In genomic region chr16:30356401-30357084, GRCh38 we compare ENCODE assay signal across 8 cellular contexts. TPM values are rescaled to one million over a fixed set of nuclear protein-coding genes. Genes with fewer than 3 reads are reported as not detected.
DNase-seq lines count a peak whose midpoint lies in the region; ATAC-seq and TF ChIP-seq lines count a peak whose summit lies in the region.

No MANE protein-coding gene starts in this region.

- no peak overlapping the region for H3K23ac ChIP-seq in mesenchymal stem cell (ENCODE audit: low read length in 2 of 2)

- no peak overlapping the region for H2BK15ac ChIP-seq in mesenchymal stem cell (ENCODE audit: low read depth, poor library complexity, severe bottlenecking)

- in situ Hi-C loops in astrocyte of the cerebellum (cut with HindIII; ENCODE audit: low sequenced_read_pairs): no loop called here

- peak overlapping the region; percentile 91 for H3K9ac ChIP-seq in mesenchymal stem cell (ENCODE audit: low read length)

- H3K4me3 ChIP-seq in HL-60 (replicated peaks; ENCODE audit: insufficient read depth, low read length) (peak overlapping the region; percentile 95), astrocyte of the cerebellum (ENCODE audit: low read depth, low read length) (peak overlapping the region; percentile 94), mesenchymal stem cell (ENCODE audit: insufficient read depth in 1 of 2, low read depth in 1 of 2, low read length in 2 of 2) (no peak overlapping the region)

- H2AK5ac ChIP-seq in mesenchymal stem cell (ENCODE audit: low read length, severe bottlenecking): peak overlapping the region; percentile 61

- no peak overlapping the region for H3K14ac ChIP-seq in mesenchymal stem cell (ENCODE audit: low read length in 2 of 2)

- H3K4me1 ChIP-seq in mesenchymal stem cell (ENCODE audit: control insufficient read depth, insufficient read depth, low read depth, low read length): peaks cover 38% of the 10 kb centered on the region

- no peak overlapping the region for H2BK12ac ChIP-seq in mesenchymal stem cell (ENCODE audit: low read length in 2 of 2)

- H2AFZ ChIP-seq in mesenchymal stem cell (ENCODE audit: low read depth, low read length): no peak overlapping the region

- H3K36me3 ChIP-seq in mesenchymal stem cell (ENCODE audit: control insufficient read depth in 1 of 2, insufficient read depth in 2 of 2, low read depth in 1 of 2, low read length in 2 of 2): peaks cover 60 to 73% of the 10 kb centered on the region in 2 experiments

- TF ChIP-seq CTCF in 22Rv1 (IDR thresholded peaks at IDR 0.05) (no peak), HL-60 (IDR thresholded peaks at IDR 0.05; ENCODE audit: insufficient read depth, low read length) (no peak), astrocyte of the cerebellum (IDR thresholded peaks at IDR 0.05; ENCODE audit: low read depth, low read length, missing control alignments) (no peak)

- H3K27me3 ChIP-seq in HL-60 (ENCODE audit: insufficient read depth, poor library complexity, severe bottlenecking) (no peaks in the 10 kb centered on the region), mesenchymal stem cell (ENCODE audit: control insufficient read depth in 1 of 2, insufficient read depth in 1 of 2, low read length in 2 of 2) (no peaks in the 10 kb centered on the region)

- no peak overlapping the region for H2BK120ac ChIP-seq in mesenchymal stem cell (ENCODE audit: low read depth, low read length)

- H4K8ac ChIP-seq in mesenchymal stem cell (ENCODE audit: low read length): peak overlapping the region; percentile 95

- peaks cover 50% of the 10 kb centered on the region for H3K79me1 ChIP-seq in mesenchymal stem cell (replicated peaks; ENCODE audit: low read length, poor library complexity, severe bottlenecking)

- ATAC-seq in HG03108 (IDR thresholded peaks at IDR 0.05; ENCODE audit: unreplicated experiment) (no peak), GM19395 (IDR thresholded peaks at IDR 0.05; ENCODE audit: unreplicated experiment) (no peak), GM18873 (IDR thresholded peaks at IDR 0.05; ENCODE audit: low FRiP score, unreplicated experiment) (no peak)

- DNase-seq in HL-60 (ENCODE audit: low read depth in 1 of 2, low spot score in 1 of 2) (no peak), astrocyte of the cerebellum (ENCODE audit: low read depth) (no peak), mesenchymal stem cell (no peak), cortex of kidney (lab: John Stamatoyannopoulos, UW) (no peak)

- no peaks in the 10 kb centered on the region for H3K9me3 ChIP-seq in mesenchymal stem cell (ENCODE audit: control insufficient read depth, low read length)

- H3K27ac ChIP-seq in 22Rv1: peak overlapping the region; percentile 92
- peak overlapping the region; percentile 94 for H3K27ac ChIP-seq in HL-60 (replicated peaks)
- peak overlapping the region; percentile 94 for H3K27ac ChIP-seq in mesenchymal stem cell (ENCODE audit: low read length, poor library complexity, severe bottlenecking)

- H2BK5ac ChIP-seq in mesenchymal stem cell (ENCODE audit: low read depth, low read length, poor library complexity, severe bottlenecking): no peak overlapping the region

- WGBS in mesenchymal stem cell: 94% methylated on average over 12 of the region's 12 CpGs

- H4K91ac ChIP-seq in mesenchymal stem cell (ENCODE audit: low read length): no peak overlapping the region

- no peak overlapping the region for H3K18ac ChIP-seq in mesenchymal stem cell (ENCODE audit: low read depth in 1 of 2, low read length in 2 of 2)

- peak overlapping the region; percentile 81 for H3K4me2 ChIP-seq in mesenchymal stem cell (ENCODE audit: low read length, poor library complexity, severe bottlenecking)

- peak overlapping the region in 1 of 2 experiments; percentile 85 for H3K4ac ChIP-seq in mesenchymal stem cell (ENCODE audit: low read depth in 1 of 2, low read length in 2 of 2)

RNA-seq across cellular contexts. Expression of gene CD2BP2, which starts 1.4 kb away (rescaled TPM):
- polyA plus RNA-seq in mesenchymal stem cell (2013, experiment 1 of 2): 41.7 TPM
- 43.6 TPM for polyA plus RNA-seq in mesenchymal stem cell (2013, experiment 2 of 2)

RNA-seq across cellular contexts. Expression of gene TBC1D10B, which starts 13.8 kb away (rescaled TPM):
- 23.4 TPM for polyA plus RNA-seq in mesenchymal stem cell (2013, experiment 1 of 2)
- 21.8 TPM for polyA plus RNA-seq in mesenchymal stem cell (2013, experiment 2 of 2)

RNA-seq across cellular contexts. Expression of gene MYL11, which starts 18.1 kb away (rescaled TPM):
- 1.7 TPM for polyA plus RNA-seq in mesenchymal stem cell (2013, experiment 1 of 2)
- polyA plus RNA-seq in mesenchymal stem cell (2013, experiment 2 of 2): 3.1 TPM

RNA-seq across cellular contexts. Expression of gene SEPTIN1, which starts 25.8 kb away (rescaled TPM):
- polyA plus RNA-seq in mesenchymal stem cell (2013, experiment 1 of 2): 1.3 TPM
- polyA plus RNA-seq in mesenchymal stem cell (2013, experiment 2 of 2): 1.3 TPM

RNA-seq across cellular contexts. Expression of gene ZNF48, which starts 38.7 kb away (rescaled TPM):
- 6.3 TPM for polyA plus RNA-seq in mesenchymal stem cell (2013, experiment 1 of 2)
- polyA plus RNA-seq in mesenchymal stem cell (2013, experiment 2 of 2): 5.5 TPM

Comparison
In these comparisons a context has a peak if more than half of its experiments do, and no peak if none do; other contexts are left out.
1. H3K4me3 ChIP-seq: peak in HL-60 (single experiment) and astrocyte of the cerebellum (single experiment); none in mesenchymal stem cell (0 of 2).
2. Peak in every context shown above with its lines, with median percentiles within 50 percentile points of each other: H3K27ac ChIP-seq.